1 cellular context compared by ENCODE assay signal in the genomic region with DNA sequence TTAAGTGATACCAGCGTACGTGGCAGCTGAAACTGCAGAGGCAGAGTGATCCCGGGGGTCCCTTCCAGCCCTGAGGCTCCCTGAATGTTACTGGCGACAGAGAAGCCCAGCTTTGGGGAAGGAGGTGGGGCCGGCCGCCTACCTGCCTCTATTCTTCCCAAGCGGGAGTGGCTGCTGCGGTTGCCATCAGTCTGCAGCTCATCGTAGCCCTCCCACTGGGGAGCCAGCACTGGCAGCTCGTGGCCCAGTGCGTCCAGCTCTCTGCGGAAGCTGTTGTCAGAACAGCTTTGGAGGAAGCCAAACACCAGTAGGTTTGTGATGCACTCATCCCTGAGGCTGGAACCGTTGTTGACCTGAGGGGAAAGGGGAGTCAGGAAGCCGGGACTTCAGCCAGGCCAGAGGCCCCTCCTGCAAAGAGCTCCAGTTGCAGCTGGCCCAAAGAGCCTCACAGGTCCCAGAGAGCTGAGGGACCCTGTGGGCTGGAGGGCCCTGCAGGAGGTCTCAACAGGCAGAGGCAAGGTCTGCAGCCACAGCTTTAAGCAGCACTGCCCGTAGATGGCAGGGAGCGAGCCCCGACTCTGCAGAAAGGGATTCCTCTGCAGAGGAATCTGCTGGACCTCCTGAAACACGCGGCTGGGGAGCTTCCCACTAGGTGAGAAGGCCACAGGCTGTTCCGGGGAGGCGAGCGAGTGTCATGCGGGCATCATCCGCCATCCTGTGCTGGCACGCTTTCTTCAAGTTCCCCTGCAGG.
TF ChIP-seq lines count a peak whose summit lies in the region.

No MANE protein-coding gene starts in this region.

TF ChIP-seq in GM23338, 12 proteins besides CTCF, POLR2A, EP300 and RAD21 (continued from another document):
- TF ChIP-seq, protein P1, sequence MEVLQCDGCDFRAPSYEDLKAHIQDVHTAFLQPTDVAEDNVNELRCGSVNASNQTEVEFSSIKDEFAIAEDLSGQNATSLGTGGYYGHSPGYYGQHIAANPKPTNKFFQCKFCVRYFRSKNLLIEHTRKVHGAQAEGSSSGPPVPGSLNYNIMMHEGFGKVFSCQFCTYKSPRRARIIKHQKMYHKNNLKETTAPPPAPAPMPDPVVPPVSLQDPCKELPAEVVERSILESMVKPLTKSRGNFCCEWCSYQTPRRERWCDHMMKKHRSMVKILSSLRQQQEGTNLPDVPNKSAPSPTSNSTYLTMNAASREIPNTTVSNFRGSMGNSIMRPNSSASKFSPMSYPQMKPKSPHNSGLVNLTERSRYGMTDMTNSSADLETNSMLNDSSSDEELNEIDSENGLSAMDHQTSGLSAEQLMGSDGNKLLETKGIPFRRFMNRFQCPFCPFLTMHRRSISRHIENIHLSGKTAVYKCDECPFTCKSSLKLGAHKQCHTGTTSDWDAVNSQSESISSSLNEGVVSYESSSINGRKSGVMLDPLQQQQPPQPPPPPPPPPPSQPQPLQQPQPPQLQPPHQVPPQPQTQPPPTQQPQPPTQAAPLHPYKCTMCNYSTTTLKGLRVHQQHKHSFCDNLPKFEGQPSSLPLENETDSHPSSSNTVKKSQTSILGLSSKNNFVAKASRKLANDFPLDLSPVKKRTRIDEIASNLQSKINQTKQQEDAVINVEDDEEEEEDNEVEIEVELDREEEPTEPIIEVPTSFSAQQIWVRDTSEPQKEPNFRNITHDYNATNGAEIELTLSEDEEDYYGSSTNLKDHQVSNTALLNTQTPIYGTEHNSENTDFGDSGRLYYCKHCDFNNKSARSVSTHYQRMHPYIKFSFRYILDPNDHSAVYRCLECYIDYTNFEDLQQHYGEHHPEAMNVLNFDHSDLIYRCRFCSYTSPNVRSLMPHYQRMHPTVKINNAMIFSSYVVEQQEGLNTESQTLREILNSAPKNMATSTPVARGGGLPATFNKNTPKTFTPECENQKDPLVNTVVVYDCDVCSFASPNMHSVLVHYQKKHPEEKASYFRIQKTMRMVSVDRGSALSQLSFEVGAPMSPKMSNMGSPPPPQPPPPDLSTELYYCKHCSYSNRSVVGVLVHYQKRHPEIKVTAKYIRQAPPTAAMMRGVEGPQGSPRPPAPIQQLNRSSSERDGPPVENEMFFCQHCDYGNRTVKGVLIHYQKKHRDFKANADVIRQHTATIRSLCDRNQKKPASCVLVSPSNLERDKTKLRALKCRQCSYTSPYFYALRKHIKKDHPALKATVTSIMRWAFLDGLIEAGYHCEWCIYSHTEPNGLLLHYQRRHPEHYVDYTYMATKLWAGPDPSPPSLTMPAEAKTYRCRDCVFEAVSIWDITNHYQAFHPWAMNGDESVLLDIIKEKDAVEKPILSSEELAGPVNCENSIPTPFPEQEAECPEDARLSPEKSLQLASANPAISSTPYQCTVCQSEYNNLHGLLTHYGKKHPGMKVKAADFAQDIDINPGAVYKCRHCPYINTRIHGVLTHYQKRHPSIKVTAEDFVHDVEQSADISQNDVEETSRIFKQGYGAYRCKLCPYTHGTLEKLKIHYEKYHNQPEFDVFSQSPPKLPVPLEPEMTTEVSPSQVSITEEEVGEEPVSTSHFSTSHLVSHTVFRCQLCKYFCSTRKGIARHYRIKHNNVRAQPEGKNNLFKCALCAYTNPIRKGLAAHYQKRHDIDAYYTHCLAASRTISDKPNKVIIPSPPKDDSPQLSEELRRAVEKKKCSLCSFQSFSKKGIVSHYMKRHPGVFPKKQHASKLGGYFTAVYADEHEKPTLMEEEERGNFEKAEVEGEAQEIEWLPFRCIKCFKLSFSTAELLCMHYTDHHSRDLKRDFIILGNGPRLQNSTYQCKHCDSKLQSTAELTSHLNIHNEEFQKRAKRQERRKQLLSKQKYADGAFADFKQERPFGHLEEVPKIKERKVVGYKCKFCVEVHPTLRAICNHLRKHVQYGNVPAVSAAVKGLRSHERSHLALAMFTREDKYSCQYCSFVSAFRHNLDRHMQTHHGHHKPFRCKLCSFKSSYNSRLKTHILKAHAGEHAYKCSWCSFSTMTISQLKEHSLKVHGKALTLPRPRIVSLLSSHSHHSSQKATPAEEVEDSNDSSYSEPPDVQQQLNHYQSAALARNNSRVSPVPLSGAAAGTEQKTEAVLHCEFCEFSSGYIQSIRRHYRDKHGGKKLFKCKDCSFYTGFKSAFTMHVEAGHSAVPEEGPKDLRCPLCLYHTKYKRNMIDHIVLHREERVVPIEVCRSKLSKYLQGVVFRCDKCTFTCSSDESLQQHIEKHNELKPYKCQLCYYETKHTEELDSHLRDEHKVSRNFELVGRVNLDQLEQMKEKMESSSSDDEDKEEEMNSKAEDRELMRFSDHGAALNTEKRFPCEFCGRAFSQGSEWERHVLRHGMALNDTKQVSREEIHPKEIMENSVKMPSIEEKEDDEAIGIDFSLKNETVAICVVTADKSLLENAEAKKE (CRISPR knock-in tag; IDR thresholded peaks at IDR 0.05), result no peak
- TF ChIP-seq, protein P2, sequence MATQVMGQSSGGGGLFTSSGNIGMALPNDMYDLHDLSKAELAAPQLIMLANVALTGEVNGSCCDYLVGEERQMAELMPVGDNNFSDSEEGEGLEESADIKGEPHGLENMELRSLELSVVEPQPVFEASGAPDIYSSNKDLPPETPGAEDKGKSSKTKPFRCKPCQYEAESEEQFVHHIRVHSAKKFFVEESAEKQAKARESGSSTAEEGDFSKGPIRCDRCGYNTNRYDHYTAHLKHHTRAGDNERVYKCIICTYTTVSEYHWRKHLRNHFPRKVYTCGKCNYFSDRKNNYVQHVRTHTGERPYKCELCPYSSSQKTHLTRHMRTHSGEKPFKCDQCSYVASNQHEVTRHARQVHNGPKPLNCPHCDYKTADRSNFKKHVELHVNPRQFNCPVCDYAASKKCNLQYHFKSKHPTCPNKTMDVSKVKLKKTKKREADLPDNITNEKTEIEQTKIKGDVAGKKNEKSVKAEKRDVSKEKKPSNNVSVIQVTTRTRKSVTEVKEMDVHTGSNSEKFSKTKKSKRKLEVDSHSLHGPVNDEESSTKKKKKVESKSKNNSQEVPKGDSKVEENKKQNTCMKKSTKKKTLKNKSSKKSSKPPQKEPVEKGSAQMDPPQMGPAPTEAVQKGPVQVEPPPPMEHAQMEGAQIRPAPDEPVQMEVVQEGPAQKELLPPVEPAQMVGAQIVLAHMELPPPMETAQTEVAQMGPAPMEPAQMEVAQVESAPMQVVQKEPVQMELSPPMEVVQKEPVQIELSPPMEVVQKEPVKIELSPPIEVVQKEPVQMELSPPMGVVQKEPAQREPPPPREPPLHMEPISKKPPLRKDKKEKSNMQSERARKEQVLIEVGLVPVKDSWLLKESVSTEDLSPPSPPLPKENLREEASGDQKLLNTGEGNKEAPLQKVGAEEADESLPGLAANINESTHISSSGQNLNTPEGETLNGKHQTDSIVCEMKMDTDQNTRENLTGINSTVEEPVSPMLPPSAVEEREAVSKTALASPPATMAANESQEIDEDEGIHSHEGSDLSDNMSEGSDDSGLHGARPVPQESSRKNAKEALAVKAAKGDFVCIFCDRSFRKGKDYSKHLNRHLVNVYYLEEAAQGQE (IDR thresholded peaks at IDR 0.05; ENCODE audit: unreplicated experiment), result no peak
- TF ChIP-seq JUNB (IDR thresholded peaks at IDR 0.05; ENCODE audit: unreplicated experiment) (no peak), EZH2phosphoT487 (IDR thresholded peaks at IDR 0.05; ENCODE audit: unreplicated experiment) (no peak), CREB1 (CRISPR knock-in tag; IDR thresholded peaks at IDR 0.05; ENCODE audit: low read depth) (no peak), POLR2AphosphoS5 (IDR thresholded peaks at IDR 0.05; ENCODE audit: low read depth) (no peak), ZNF331 (CRISPR knock-in tag; IDR thresholded peaks at IDR 0.05; ENCODE audit: low read depth) (no peak), ZNF114 (CRISPR knock-in tag; IDR thresholded peaks at IDR 0.05) (no peak), STAT1 (IDR thresholded peaks at IDR 0.05; ENCODE audit: unreplicated experiment) (no peak), NANOG (IDR thresholded peaks at IDR 0.05; ENCODE audit: borderline replicate concordance) (no peak)
- TF ChIP-seq, protein P3, sequence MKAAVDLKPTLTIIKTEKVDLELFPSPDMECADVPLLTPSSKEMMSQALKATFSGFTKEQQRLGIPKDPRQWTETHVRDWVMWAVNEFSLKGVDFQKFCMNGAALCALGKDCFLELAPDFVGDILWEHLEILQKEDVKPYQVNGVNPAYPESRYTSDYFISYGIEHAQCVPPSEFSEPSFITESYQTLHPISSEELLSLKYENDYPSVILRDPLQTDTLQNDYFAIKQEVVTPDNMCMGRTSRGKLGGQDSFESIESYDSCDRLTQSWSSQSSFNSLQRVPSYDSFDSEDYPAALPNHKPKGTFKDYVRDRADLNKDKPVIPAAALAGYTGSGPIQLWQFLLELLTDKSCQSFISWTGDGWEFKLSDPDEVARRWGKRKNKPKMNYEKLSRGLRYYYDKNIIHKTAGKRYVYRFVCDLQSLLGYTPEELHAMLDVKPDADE (IDR thresholded peaks at IDR 0.05), result no peak
